Comparison of ENCODE assay signal across 1 cellular context in genomic region chr2:39150890-39151497, GRCh38.
TF ChIP-seq lines count a peak whose summit lies in the region.

No MANE protein-coding gene starts in this region.

TF ChIP-seq in IMR-90, 13 proteins besides CTCF, POLR2A, EP300 and RAD21 (continued from another document):
- TF ChIP-seq USF2 (IDR thresholded peaks at IDR 0.05; ENCODE audit: low read depth, low read length) (no peak), FOS (IDR thresholded peaks at IDR 0.05; ENCODE audit: low read depth, low read length) (no peak), BHLHE40 (IDR thresholded peaks at IDR 0.05; ENCODE audit: low read depth, low read length) (no peak), RCOR1 (IDR thresholded peaks at IDR 0.05; ENCODE audit: insufficient replicate concordance, low read length) (no peak), NFE2L2 (IDR thresholded peaks at IDR 0.05; ENCODE audit: low read depth, low read length) (no peak), RFX5 (IDR thresholded peaks at IDR 0.05; ENCODE audit: low read depth, low read length) (no peak), MAFK (IDR thresholded peaks at IDR 0.05; ENCODE audit: low read depth, low read length) (no peak), MXI1 (IDR thresholded peaks at IDR 0.05; ENCODE audit: borderline replicate concordance, low read depth, low read length) (no peak), MAZ (IDR thresholded peaks at IDR 0.05; ENCODE audit: borderline replicate concordance, low read depth, low read length) (no peak), CHD1 (IDR thresholded peaks at IDR 0.05; ENCODE audit: low read depth, low read length) (no peak), CEBPB (IDR thresholded peaks at IDR 0.05; ENCODE audit: low read depth, low read length) (no peak)
